Comparison of ENCODE assay signal across 16 cellular contexts in genomic region chr2:235690082-235690808, GRCh38.
"Had no signal": no experiment of that assay in that cellular context is flagged by ENCODE, and none has a peak within 500 bp of the region (broad histone marks: within the 10 kb centered on the region; RNA-seq: fewer than 3 reads in every experiment).

No MANE protein-coding gene starts in this region.

- H3K27ac ChIP-seq: epithelial cell of prostate, prostate gland, right lobe of liver, SJCRH30, testis had no signal

- H3K27me3 ChIP-seq: right lobe of liver, SJCRH30, testis had no signal

- H3K27ac Mint-ChIP-seq: activated CD4-positive, alpha-beta memory T cell treated with anti-CD3 and anti-CD28 coated beads, Interleukin-2, amount 10 ng/mL, durations not matched to agents 7 days and 5 days; activated CD4-positive, alpha-beta T cell treated with anti-CD3 and anti-CD28 coated beads for 36 hours; activated naive CD8-positive, alpha-beta T cell treated with anti-CD3 and anti-CD28 coated beads, Interleukin-2, amount 50 U/mL, for 24 hours; nephron; T-helper 2 cell treated with Interferon-gamma antibody and Interleukin-4, amounts not matched to agents 5 μg/mL and 100 μg/mL, for 36 hours had no signal

- DNase-seq: activated CD4-positive, alpha-beta memory T cell treated with anti-CD3 and anti-CD28 coated beads, Interleukin-2, amount 10 ng/mL, durations not matched to agents 7 days and 5 days; activated CD4-positive, alpha-beta T cell treated with anti-CD3 and anti-CD28 coated beads for 36 hours; activated naive CD8-positive, alpha-beta T cell treated with anti-CD3 and anti-CD28 coated beads, Interleukin-2, amount 50 U/mL, for 24 hours; effector memory CD4-positive, alpha-beta T cell; occipital lobe; right lobe of liver; SJCRH30; stimulated activated CD4-positive, alpha-beta T cell treated with anti-CD3 and anti-CD28 coated beads, Interleukin-12 subunit alpha, Interleukin-12 subunit beta, amount 100 ng/mL, for 4 hours; stimulated activated naive CD4-positive, alpha-beta T cell treated with Interleukin-2 at 50 U/mL for 16 hours; SW 1271; testis had no signal

- H3K4me3 Mint-ChIP-seq: activated CD4-positive, alpha-beta memory T cell treated with anti-CD3 and anti-CD28 coated beads, Interleukin-2, amount 10 ng/mL, durations not matched to agents 7 days and 5 days; activated CD4-positive, alpha-beta T cell treated with anti-CD3 and anti-CD28 coated beads for 36 hours; activated naive CD8-positive, alpha-beta T cell treated with anti-CD3 and anti-CD28 coated beads, Interleukin-2, amount 50 U/mL, for 24 hours; nephron; T-helper 2 cell treated with Interferon-gamma antibody and Interleukin-4, amounts not matched to agents 5 μg/mL and 100 μg/mL, for 36 hours had no signal

- ATAC-seq: activated CD4-positive, alpha-beta T cell treated with anti-CD3 and anti-CD28 coated beads for 36 hours; activated naive CD8-positive, alpha-beta T cell treated with anti-CD3 and anti-CD28 coated beads, Interleukin-2, amount 50 U/mL, for 24 hours; right lobe of liver had no signal

- H3K4me1 ChIP-seq: prostate gland, right lobe of liver, testis had no signal

- H3K36me3 ChIP-seq: prostate gland, right lobe of liver, SJCRH30 had no signal

- H3K9me3 Mint-ChIP-seq: activated CD4-positive, alpha-beta memory T cell treated with anti-CD3 and anti-CD28 coated beads, Interleukin-2, amount 10 ng/mL, durations not matched to agents 7 days and 5 days; activated naive CD8-positive, alpha-beta T cell treated with anti-CD3 and anti-CD28 coated beads, Interleukin-2, amount 50 U/mL, for 24 hours; nephron; T-helper 2 cell treated with Interferon-gamma antibody and Interleukin-4, amounts not matched to agents 5 μg/mL and 100 μg/mL, for 36 hours had no signal

- H3K9me3 ChIP-seq: prostate gland, right lobe of liver, SJCRH30, testis had no signal

- H3K4me3 ChIP-seq: lung, prostate gland, right lobe of liver, SJCRH30, testis had no signal

- H3K4me1 Mint-ChIP-seq: activated CD4-positive, alpha-beta T cell treated with anti-CD3 and anti-CD28 coated beads for 36 hours; activated naive CD8-positive, alpha-beta T cell treated with anti-CD3 and anti-CD28 coated beads, Interleukin-2, amount 50 U/mL, for 24 hours had no signal

- H3K27me3 Mint-ChIP-seq: activated CD4-positive, alpha-beta memory T cell treated with anti-CD3 and anti-CD28 coated beads, Interleukin-2, amount 10 ng/mL, durations not matched to agents 7 days and 5 days had no signal
